Comparison of ENCODE assay signal across 13 cellular contexts in genomic region chr7:100215895-100216294, GRCh38. TPM values are rescaled to one million over a fixed set of nuclear protein-coding genes. Genes with fewer than 3 reads are reported as not detected.
DNase-seq lines count a peak whose midpoint lies in the region; ATAC-seq and TF ChIP-seq lines count a peak whose summit lies in the region.
"Had no signal": no experiment of that assay in that cellular context is flagged by ENCODE, and none has a peak within 500 bp of the region (broad histone marks: within the 10 kb centered on the region; RNA-seq: fewer than 3 reads in every experiment).

No MANE protein-coding gene starts in this region.

- no peak for ATAC-seq in effector memory CD8-positive, alpha-beta T cell (replicated peaks)

- peak overlapping the region in 6 of 7 donors; percentile 37 to 70 (median 57) for H3K27ac Mint-ChIP-seq in CD4-positive, alpha-beta memory T cell
- H3K27ac Mint-ChIP-seq in endothelial cell (ENCODE audit: unreplicated experiment), result peak overlapping the region; percentile 48
- peak overlapping the region in 2 of 3 experiments; percentile 83 to 90 for H3K27ac Mint-ChIP-seq in nephron
- peak overlapping the region in 1 of 2 donors; percentile 86 for H3K27ac Mint-ChIP-seq in effector memory CD8-positive, alpha-beta T cell

- H3K27ac ChIP-seq in CD4-positive, alpha-beta memory T cell (ENCODE audit: low read depth, low read length), result no peak overlapping the region
- H3K27ac ChIP-seq: hepatocyte had no signal

- H3K27me3 ChIP-seq in CD4-positive, alpha-beta memory T cell (ENCODE audit: insufficient read depth, low read length), result no peaks in the 10 kb centered on the region

- H3K9me3 ChIP-seq in CD4-positive, alpha-beta memory T cell (ENCODE audit: control insufficient read depth in 1 of 2, low read length in 2 of 2), result no peaks in the 10 kb centered on the region

- peaks cover 0 to 1% (median 0%) of the 10 kb centered on the region in 8 donors for H3K9me3 Mint-ChIP-seq in CD4-positive, alpha-beta memory T cell
- H3K9me3 Mint-ChIP-seq in endothelial cell (ENCODE audit: unreplicated experiment), result no peaks in the 10 kb centered on the region
- H3K9me3 Mint-ChIP-seq in nephron, result no peaks in the 10 kb centered on the region
- no peaks in the 10 kb centered on the region for H3K9me3 Mint-ChIP-seq in effector memory CD8-positive, alpha-beta T cell

- CTCF ChIA-PET in CD4-positive, alpha-beta memory T cell (lab: Charles Lee; ENCODE audit: partially characterized antibody), result interaction anchor here (0.9 to 5.3 kb wide), 3 partner anchors 27 to 83 kb away, joined by 3 to 108 read pairs (median 23); no protein-coding TSS in a partner anchor

- POLR2A ChIA-PET in CD4-positive, alpha-beta memory T cell (lab: Charles Lee; ENCODE audit: partially characterized antibody), result no interaction called here

- H3K4me1 Mint-ChIP-seq in CD4-positive, alpha-beta memory T cell, result peaks cover 30 to 64% (median 38%) of the 10 kb centered on the region in 4 donors
- H3K4me1 Mint-ChIP-seq in endothelial cell (ENCODE audit: unreplicated experiment) (peaks cover 7% of the 10 kb centered on the region), nephron (peaks cover 26% of the 10 kb centered on the region)
- H3K4me1 Mint-ChIP-seq in effector memory CD8-positive, alpha-beta T cell (ENCODE audit: low read depth in 2 of 2), result peaks cover 34 to 36% of the 10 kb centered on the region in 2 donors

- H3K4me3 ChIP-seq in CD4-positive, alpha-beta memory T cell (ENCODE audit: low read length in 2 of 2), result no peak overlapping the region
- H3K4me3 ChIP-seq in LNCaP clone FGC (ENCODE audit: low read depth, low read length), result no peak overlapping the region
- H3K4me3 ChIP-seq: hepatocyte had no signal

- H3K36me3 ChIP-seq in CD4-positive, alpha-beta memory T cell (ENCODE audit: insufficient read depth, low read length), result no peaks in the 10 kb centered on the region

- peaks cover 0 to 8% of the 10 kb centered on the region in 2 donors for H3K36me3 Mint-ChIP-seq in CD4-positive, alpha-beta memory T cell
- H3K36me3 Mint-ChIP-seq in endothelial cell (ENCODE audit: low read depth, unreplicated experiment) (peaks cover 14% of the 10 kb centered on the region), nephron (ENCODE audit: low read depth) (no peaks in the 10 kb centered on the region)
- H3K36me3 Mint-ChIP-seq in effector memory CD8-positive, alpha-beta T cell (ENCODE audit: insufficient read depth), result peaks cover 26% of the 10 kb centered on the region

- no peak for TF ChIP-seq CTCF in LNCaP clone FGC (IDR thresholded peaks at IDR 0.05; ENCODE audit: control insufficient read depth, extremely low read depth, insufficient read depth)
- no peak for TF ChIP-seq CTCF in endothelial cell (IDR thresholded peaks at IDR 0.05; ENCODE audit: unreplicated experiment)
- no peak for TF ChIP-seq CTCF in nephron (IDR thresholded peaks at IDR 0.05; ENCODE audit: unreplicated experiment in 3 of 3)

- no peak for DNase-seq in CD4-positive, alpha-beta memory T cell
- peak; percentile 11 for DNase-seq in LNCaP clone FGC (ENCODE audit: low read depth)
- no peak for DNase-seq in endothelial cell (ENCODE audit: low spot score)
- no peak for DNase-seq in AML-193 (lab: John Stamatoyannopoulos, UW)
- DNase-seq in effector memory CD8-positive, alpha-beta T cell, result no peak
- no peak for DNase-seq in AG20443 (ENCODE audit: low spot score)
- no peak for DNase-seq in NCI-H748 treated with DMSO at 0.1 percent for 48 hours (lab: John Stamatoyannopoulos, UW)
- DNase-seq: H7, NCI-H1930 had no signal

- H3K4me3 Mint-ChIP-seq in CD4-positive, alpha-beta memory T cell, result no peak overlapping the region
- H3K4me3 Mint-ChIP-seq in endothelial cell (ENCODE audit: unreplicated experiment), result no peak overlapping the region
- H3K4me3 Mint-ChIP-seq in nephron, result no peak overlapping the region
- no peak overlapping the region for H3K4me3 Mint-ChIP-seq in effector memory CD8-positive, alpha-beta T cell

- peaks cover 36% of the 10 kb centered on the region for H3K4me1 ChIP-seq in CD4-positive, alpha-beta memory T cell (ENCODE audit: insufficient read depth, low read length)

- H3K27me3 Mint-ChIP-seq in CD4-positive, alpha-beta memory T cell, result no peaks in the 10 kb centered on the region
- peaks cover 8% of the 10 kb centered on the region for H3K27me3 Mint-ChIP-seq in endothelial cell (ENCODE audit: unreplicated experiment)
- H3K27me3 Mint-ChIP-seq in nephron (ENCODE audit: low read depth), result no peaks in the 10 kb centered on the region
- H3K27me3 Mint-ChIP-seq in effector memory CD8-positive, alpha-beta T cell, result no peaks in the 10 kb centered on the region

- intact Hi-C loops in CD4-positive, alpha-beta memory T cell (cut with micrococcal nuclease), result no loop called here

RNA-seq across cellular contexts. Expression of gene PVRIG, which starts 3.9 kb away (rescaled TPM):
- 10 to 100 TPM; 77.4 to 85.2 TPM for total RNA-seq in CD4-positive, alpha-beta memory T cell
- polyA plus RNA-seq in CD4-positive, alpha-beta memory T cell, result 10 to 100 TPM; 68.2 to 87.3 TPM
- total RNA-seq in endothelial cell (ENCODE audit: unreplicated experiment), result not detected
- total RNA-seq: H7, hepatocyte, mesenteric fat pad, renal cortical epithelial cell had no signal

RNA-seq across cellular contexts. Expression of gene STAG3, which starts 38.2 kb away (rescaled TPM):
- total RNA-seq in CD4-positive, alpha-beta memory T cell, result 1 to 10 TPM; 6.5 to 7.7 TPM
- 1 to 10 TPM; 1.6 to 3.7 TPM for polyA plus RNA-seq in CD4-positive, alpha-beta memory T cell
- total RNA-seq in endothelial cell (ENCODE audit: unreplicated experiment), result 1.9 TPM
- total RNA-seq: renal cortical epithelial cell had no signal

RNA-seq across cellular contexts. Expression of gene GPC2, which starts 38.7 kb away (rescaled TPM):
- 10 to 100 TPM; 11.8 to 12.5 TPM for total RNA-seq in CD4-positive, alpha-beta memory T cell
- under 1 TPM in 1 of 2 donors, not detected in 1; 0.73 TPM for polyA plus RNA-seq in CD4-positive, alpha-beta memory T cell
- total RNA-seq in endothelial cell (ENCODE audit: unreplicated experiment), result 27.2 TPM

RNA-seq across cellular contexts. Expression of gene GAL3ST4, which starts 47.5 kb away (rescaled TPM):
- 1 to 10 TPM; 8.0 to 8.9 TPM for total RNA-seq in CD4-positive, alpha-beta memory T cell
- 1 to 10 TPM; 2.3 to 5.0 TPM for polyA plus RNA-seq in CD4-positive, alpha-beta memory T cell
- total RNA-seq in endothelial cell (ENCODE audit: unreplicated experiment), result 4.4 TPM

RNA-seq across cellular contexts. Expression of gene TRAPPC14, which starts 57.4 kb away (rescaled TPM):
- 10 to 100 TPM; 68.7 to 73.0 TPM for total RNA-seq in CD4-positive, alpha-beta memory T cell
- polyA plus RNA-seq in CD4-positive, alpha-beta memory T cell, result 1 to 10 TPM; 1.4 to 5.5 TPM
- total RNA-seq in endothelial cell (ENCODE audit: unreplicated experiment), result 30.2 TPM

Comparison
In these comparisons a context has a peak if more than half of its experiments do, and no peak if none do; other contexts are left out.
1. RNA of gene PVRIG, which starts 3.9 kb away (total RNA-seq): 77.4 to 85.2 TPM in CD4-positive, alpha-beta memory T cell; not detected in endothelial cell (single experiment); every median in the first group is over 10 times any median in the second.